In the genomic region with DNA sequence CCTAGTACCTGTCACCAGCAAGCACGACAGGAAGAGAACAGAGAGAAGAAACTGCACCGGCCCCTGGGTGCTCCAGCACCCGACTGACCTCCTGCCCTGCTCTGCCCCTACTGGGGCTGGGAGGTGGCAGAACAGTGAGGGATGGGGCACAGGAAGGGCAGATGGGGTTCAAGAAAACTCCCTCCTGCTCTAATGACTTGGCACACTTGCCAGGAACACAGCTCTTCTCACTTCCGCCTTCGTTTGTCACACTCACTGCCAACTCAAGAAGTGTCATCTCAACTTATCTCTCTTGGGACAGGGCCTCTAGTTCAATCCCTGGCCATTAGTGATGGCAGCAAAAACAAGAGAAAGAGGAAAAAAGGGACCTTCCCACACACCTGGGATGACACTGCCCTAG, we compare ENCODE assay signal across 12 cellular contexts. TPM values are rescaled to one million over a fixed set of nuclear protein-coding genes. Genes with fewer than 3 reads are reported as not detected.
DNase-seq lines count a peak whose midpoint lies in the region; ATAC-seq and TF ChIP-seq lines count a peak whose summit lies in the region.
"Had no signal": no experiment of that assay in that cellular context is flagged by ENCODE, and none has a peak within 500 bp of the region (broad histone marks: within the 10 kb centered on the region; RNA-seq: fewer than 3 reads in every experiment).

No MANE protein-coding gene starts in this region.

- H3K27ac ChIP-seq in WERI-Rb-1, result peak overlapping the region; percentile 31; the same call in 1 of the 2 replicates
- no peak overlapping the region for H3K27ac ChIP-seq in dorsolateral prefrontal cortex
- H3K27ac ChIP-seq: colonic mucosa had no signal

- DNase-seq in CD1c-positive myeloid dendritic cell (ENCODE audit: extremely low spot score) (peak; percentile 61), WERI-Rb-1 (no peak), cerebellar nuclear complex (lab: John Stamatoyannopoulos, UW) (no peak), AML-193 (lab: John Stamatoyannopoulos, UW) (no peak), dorsolateral prefrontal cortex (no peak), G401 (ENCODE audit: low spot score) (no peak)
- DNase-seq: HCEC 1CT, NCI-H2171 treated with DMSO at 0.1 percent for 48 hours had no signal

- peaks cover 22% of the 10 kb centered on the region for H3K4me1 ChIP-seq in mucosa of stomach (ENCODE audit: control insufficient read depth, insufficient read depth, low read length)
- H3K4me1 ChIP-seq: colonic mucosa had no signal

- peak overlapping the region; percentile 25 for H3K9ac ChIP-seq in mucosa of stomach (ENCODE audit: low read length)

- intact Hi-C loops in dorsolateral prefrontal cortex (cut with DNase I), result no loop called here

- H3K36me3 ChIP-seq in WERI-Rb-1 (peaks cover 37% of the 10 kb centered on the region), mucosa of stomach (ENCODE audit: control insufficient read depth, insufficient read depth, low read length) (no peaks in the 10 kb centered on the region)
- H3K36me3 ChIP-seq: colonic mucosa had no signal

- H3K9me3 ChIP-seq in WERI-Rb-1 (ENCODE audit: severe bottlenecking) (no peaks in the 10 kb centered on the region), mucosa of stomach (ENCODE audit: control insufficient read depth, low read length) (no peaks in the 10 kb centered on the region)
- H3K9me3 ChIP-seq: colonic mucosa had no signal

- ATAC-seq in GM18861 (IDR thresholded peaks at IDR 0.05; ENCODE audit: unreplicated experiment), result peak; percentile 39

- no peak for TF ChIP-seq CTCF in WERI-Rb-1 (IDR thresholded peaks at IDR 0.05; ENCODE audit: low read depth, low read length)
- no peak for TF ChIP-seq CTCF in dorsolateral prefrontal cortex (IDR thresholded peaks at IDR 0.05 in 54 of 56, conservative IDR thresholded peaks at IDR 0.05 in 2 of 56; ENCODE audit: low read depth in 1 of 56, partially characterized antibody in 56 of 56)

- H3K4me3 ChIP-seq in WERI-Rb-1 (ENCODE audit: low read depth, low read length) (no peak overlapping the region), mucosa of stomach (ENCODE audit: low read length) (no peak overlapping the region), dorsolateral prefrontal cortex (no peak overlapping the region)
- H3K4me3 ChIP-seq: colonic mucosa, smooth muscle cell had no signal

- in situ Hi-C loops in G401 (cut with HindIII; ENCODE audit: low sequenced_read_pairs), result no loop called here

- H3K27me3 ChIP-seq in WERI-Rb-1 (ENCODE audit: insufficient read depth, low read depth, severe bottlenecking), result no peaks in the 10 kb centered on the region
- no peaks in the 10 kb centered on the region for H3K27me3 ChIP-seq in mucosa of stomach (ENCODE audit: control insufficient read depth, insufficient read depth, low read length)
- no peaks in the 10 kb centered on the region for H3K27me3 ChIP-seq in dorsolateral prefrontal cortex
- H3K27me3 ChIP-seq: colonic mucosa had no signal

RNA-seq across cellular contexts. Expression of a gene that starts 42.7 kb away (rescaled TPM):
- 10 to 100 TPM in 117 of 120 experiments, 1 to 10 TPM in 3; 7.4 to 50.5 (median 19.5) TPM for total RNA-seq in dorsolateral prefrontal cortex
- not detected in 2 replicates for total RNA-seq in G401 (2014; rRNA removed; shearing (Covaris generic))
- total RNA-seq: smooth muscle cell had no signal
